6 cellular contexts compared by ENCODE assay signal in genomic region chr17:4998666-4999428, GRCh38. TPM values are rescaled to one million over a fixed set of nuclear protein-coding genes. Genes with fewer than 3 reads are reported as not detected.
DNase-seq lines count a peak whose midpoint lies in the region; ATAC-seq and TF ChIP-seq lines count a peak whose summit lies in the region.

No MANE protein-coding gene starts in this region.

- H3K27me3 ChIP-seq in HCT116 (ENCODE audit: insufficient read depth, low read length): no peaks in the 10 kb centered on the region
- no peaks in the 10 kb centered on the region for H3K27me3 ChIP-seq in brain microvascular endothelial cell (replicated peaks)
- no peaks in the 10 kb centered on the region for H3K27me3 ChIP-seq in neural cell (ENCODE audit: insufficient read depth, low read depth, low read length)

- peaks cover 34% of the 10 kb centered on the region for H3K79me2 ChIP-seq in HCT116 (ENCODE audit: insufficient read depth, low read length)
- peaks cover 16% of the 10 kb centered on the region for H3K79me2 ChIP-seq in neural cell (replicated peaks; ENCODE audit: insufficient read depth, low read length)

- H3K4me1 ChIP-seq in HCT116 (ENCODE audit: control insufficient read depth in 1 of 2, insufficient read depth in 2 of 2, low read length in 2 of 2): peaks cover 16 to 31% of the 10 kb centered on the region in 2 experiments

- peaks cover 17 to 21% of the 10 kb centered on the region in 2 experiments for H3K36me3 ChIP-seq in HCT116 (ENCODE audit: control insufficient read depth in 1 of 2, insufficient read depth in 2 of 2, low read length in 2 of 2)
- peaks cover 28% of the 10 kb centered on the region for H3K36me3 ChIP-seq in brain microvascular endothelial cell (replicated peaks)
- H3K36me3 ChIP-seq in neural cell (ENCODE audit: insufficient read depth, low read length): no peaks in the 10 kb centered on the region

- no peaks in the 10 kb centered on the region for H3F3A ChIP-seq in neural cell (ENCODE audit: insufficient read depth, low read length, poor library complexity, severe bottlenecking)

- no peak for TF ChIP-seq RAD21 in HCT116 (IDR thresholded peaks at IDR 0.05; ENCODE audit: low read depth)
- TF ChIP-seq RAD21 in neural cell (conservative IDR thresholded peaks at IDR 0.05): no peak

- H3K4me3 ChIP-seq in HCT116 (replicated peaks in 1 of 2; ENCODE audit: low read depth in 1 of 2, low read length in 2 of 2) (peak overlapping the region; percentile 92 to 95), brain microvascular endothelial cell (ENCODE audit: low read depth, low read length) (peak overlapping the region; percentile 86), neural cell (ENCODE audit: low read length) (peak overlapping the region; percentile 96)

- no peak for TF ChIP-seq EP300 in neural cell (conservative IDR thresholded peaks at IDR 0.05; ENCODE audit: poor library complexity, severe bottlenecking)

- in situ Hi-C loops in brain microvascular endothelial cell (cut with HindIII; ENCODE audit: low pct_ligation_motif_present, low sequenced_read_pairs): no loop called here

- H3K4me2 ChIP-seq in HCT116 (ENCODE audit: low read length) (peak overlapping the region; percentile 99), neural cell (ENCODE audit: low read length) (peak overlapping the region; percentile 84)

- no peak for TF ChIP-seq CTCF in HCT116 (IDR thresholded peaks at IDR 0.05 in 2 of 3, conservative IDR thresholded peaks at IDR 0.05 in 1 of 3; ENCODE audit: borderline replicate concordance in 1 of 3, insufficient read depth in 1 of 3, low read depth in 2 of 3, low read length in 2 of 3)
- TF ChIP-seq CTCF in brain microvascular endothelial cell (IDR thresholded peaks at IDR 0.05; ENCODE audit: low read depth, low read length, missing control alignments): no peak
- no peak for TF ChIP-seq CTCF in neural cell (IDR thresholded peaks at IDR 0.05; ENCODE audit: poor library complexity, severe bottlenecking)

- ATAC-seq in HCT116 (peak; percentile 0; the same call in 1 of the 2 replicates), GM21737 (IDR thresholded peaks at IDR 0.05; ENCODE audit: unreplicated experiment) (no peak), HG03280 (IDR thresholded peaks at IDR 0.05; ENCODE audit: unreplicated experiment) (no peak)

- DNase-seq in HCT116 (ENCODE audit: low read depth, low spot score): no peak
- DNase-seq in brain microvascular endothelial cell: no peak
- DNase-seq in NOMO-1 treated with dmso at 0.1 percent for 144 hours (lab: John Stamatoyannopoulos, UW; ENCODE audit: unreplicated experiment): no peak

- CTCF ChIA-PET in HCT116 (lab: Charles Lee): no interaction called here

- RAD21 ChIA-PET in HCT116 (lab: Charles Lee; ENCODE audit: low non-redundant PET in 1 of 2, low total read pairs in 2 of 2, uncharacterized antibody in 2 of 2, unreplicated experiment in 2 of 2): no interaction called here

- H3K9me2 ChIP-seq in HCT116 (ENCODE audit: insufficient read depth) (no peaks in the 10 kb centered on the region), neural cell (ENCODE audit: insufficient read depth, low read length) (no peaks in the 10 kb centered on the region)

- H3K27ac ChIP-seq in HCT116 (ENCODE audit: low read depth, low read length): peak overlapping the region; percentile 93
- no peak overlapping the region for H3K27ac ChIP-seq in brain microvascular endothelial cell
- H3K27ac ChIP-seq in neural cell (ENCODE audit: low read length): no peak overlapping the region

- intact Hi-C loops in HCT116 (cut with micrococcal nuclease): no loop called here

- H3K9me3 ChIP-seq in HCT116 (ENCODE audit: control insufficient read depth in 1 of 2, insufficient read depth in 1 of 2, low read depth in 1 of 2, low read length in 2 of 2) (no peaks in the 10 kb centered on the region), neural cell (ENCODE audit: low read length) (no peaks in the 10 kb centered on the region)

- BruUV-seq in HCT116 (replicated peaks; lab: Mats Ljungman, UMichigan): no TSS peak

- no peaks in the 10 kb centered on the region for H4K20me1 ChIP-seq in HCT116 (ENCODE audit: insufficient read depth)
- H4K20me1 ChIP-seq in neural cell (ENCODE audit: insufficient read depth): no peaks in the 10 kb centered on the region

- POLR2A ChIA-PET in HCT116 (lab: Charles Lee): no interaction called here

- H3K9ac ChIP-seq in HCT116 (ENCODE audit: low read length) (peak overlapping the region; percentile 90), neural cell (ENCODE audit: low read length) (peak overlapping the region; percentile 81)

- H2AFZ ChIP-seq in HCT116 (ENCODE audit: low read depth, low read length, poor library complexity, severe bottlenecking) (no peak overlapping the region), neural cell (ENCODE audit: low read depth, low read length) (no peak overlapping the region)

- TF ChIP-seq POLR2A in HCT116 (IDR thresholded peaks at IDR 0.05; ENCODE audit: borderline replicate concordance, extremely low read depth, insufficient read depth, insufficient read length): no peak

TF ChIP-seq in HCT116, 20 proteins besides CTCF, POLR2A, EP300 and RAD21:
- no peak for TF ChIP-seq ZBTB33 (IDR thresholded peaks at IDR 0.05; ENCODE audit: extremely low read depth, insufficient replicate concordance, low read length)
- TF ChIP-seq SP1 (IDR thresholded peaks at IDR 0.05; ENCODE audit: low read depth): no peak
- TF ChIP-seq ZNF274 (IDR thresholded peaks at IDR 0.05; ENCODE audit: low read depth, low read length): no peak

TF ChIP-seq in neural cell, 6 proteins besides CTCF, POLR2A, EP300 and RAD21:
- TF ChIP-seq MXI1 (conservative IDR thresholded peaks at IDR 0.05; ENCODE audit: poor library complexity, severe bottlenecking): no peak
- no peak for TF ChIP-seq POLR2AphosphoS5 (IDR thresholded peaks at IDR 0.05)
- TF ChIP-seq SMC3 (conservative IDR thresholded peaks at IDR 0.05; ENCODE audit: poor library complexity): no peak
- TF ChIP-seq TAF1 (IDR thresholded peaks at IDR 0.05; ENCODE audit: low read depth): no peak
- TF ChIP-seq REST (IDR thresholded peaks at IDR 0.05; ENCODE audit: borderline replicate concordance): no peak
- no peak for TF ChIP-seq EZH2 (IDR thresholded peaks at IDR 0.05; ENCODE audit: borderline replicate concordance, insufficient read depth, low read length, poor library complexity, severe bottlenecking)

RNA-seq across cellular contexts. Expression of gene KIF1C, which starts 1.1 kb away (rescaled TPM):
- 121 TPM for total RNA-seq in HCT116 (2021; ENCODE audit: unreplicated experiment)
- 83.1 and 87.5 TPM in 2 replicates for polyA plus RNA-seq in HCT116 (2012)
- 7.7 and 8.3 TPM in 2 replicates for polyA plus RNA-seq in neural cell
- 9.5 and 10.2 TPM in 2 replicates for polyA minus RNA-seq in neural cell

RNA-seq across cellular contexts. Expression of gene INCA1, which starts 1.5 kb away (rescaled TPM):
- total RNA-seq in HCT116 (2021; ENCODE audit: unreplicated experiment): 0.74 TPM
- 0.94 and 1.2 TPM in 2 replicates for polyA plus RNA-seq in HCT116 (2012)
- 0.38 TPM in 1 of 2 replicates, not detected in the other for polyA plus RNA-seq in neural cell
- polyA minus RNA-seq in neural cell: not detected in 2 replicates

RNA-seq across cellular contexts. Expression of gene CAMTA2, which starts 11.4 kb away (rescaled TPM):
- 37.8 TPM for total RNA-seq in HCT116 (2021; ENCODE audit: unreplicated experiment)
- polyA plus RNA-seq in HCT116 (2012): 53.9 and 58.0 TPM in 2 replicates
- polyA plus RNA-seq in neural cell: 3.7 and 7.3 TPM in 2 replicates
- polyA minus RNA-seq in neural cell: 5.8 and 9.8 TPM in 2 replicates

RNA-seq across cellular contexts. Expression of gene SPAG7, which starts 31.2 kb away (rescaled TPM):
- 49.9 TPM for total RNA-seq in HCT116 (2021; ENCODE audit: unreplicated experiment)
- polyA plus RNA-seq in HCT116 (2012): 68.7 and 76.9 TPM in 2 replicates
- polyA plus RNA-seq in neural cell: 66.4 and 67.7 TPM in 2 replicates
- polyA minus RNA-seq in neural cell: 27.5 and 32.4 TPM in 2 replicates

RNA-seq across cellular contexts. Expression of gene SLC52A1, which starts 36.4 kb away (rescaled TPM):
- total RNA-seq in HCT116 (2021; ENCODE audit: unreplicated experiment): not detected
- polyA plus RNA-seq in HCT116 (2012): 0.07 and 0.11 TPM in 2 replicates
- not detected in 2 replicates for polyA plus RNA-seq in neural cell
- not detected in 2 replicates for polyA minus RNA-seq in neural cell
